16 cellular contexts compared by ENCODE assay signal in genomic region chr4:143714290-143714625, GRCh38. TPM values are rescaled to one million over a fixed set of nuclear protein-coding genes. Genes with fewer than 3 reads are reported as not detected.
A peak's percentile ranks its signal among the peaks of the same experiment; 100 is the strongest.
DNase-seq lines count a peak whose midpoint lies in the region; ATAC-seq and TF ChIP-seq lines count a peak whose summit lies in the region.
"Had no signal": no experiment of that assay in that cellular context is flagged by ENCODE, and none has a peak within 500 bp of the region (broad histone marks: within the 10 kb centered on the region; RNA-seq: fewer than 3 reads in every experiment).

No MANE protein-coding gene starts in this region.

- no peak overlapping the region for H3K4me3 Mint-ChIP-seq in glutamatergic neuron (ENCODE audit: unreplicated experiment)
- H3K4me3 Mint-ChIP-seq: CD4-positive, alpha-beta memory T cell had no signal

- peak overlapping the region; percentile 61 for H3K27ac ChIP-seq in HUES64 (ENCODE audit: low read depth, low read length)
- H3K27ac ChIP-seq in tibial nerve, result no peak overlapping the region
- H3K27ac ChIP-seq: A549, C4-2B had no signal

- H3K27me3 ChIP-seq in HAP-1 (ENCODE audit: low read depth) (no peaks in the 10 kb centered on the region), HUES64 (ENCODE audit: insufficient read depth, low read length) (no peaks in the 10 kb centered on the region), tibial nerve (no peaks in the 10 kb centered on the region)
- H3K27me3 ChIP-seq: BE2C had no signal

- DNase-seq in HAP-1 (ENCODE audit: low spot score in 2 of 2), result peak; percentile 33 to 83
- DNase-seq in glutamatergic neuron, result no peak
- DNase-seq in germinal center (ENCODE audit: low spot score), result no peak
- DNase-seq in tibial nerve (ENCODE audit: low spot score in 2 of 2), result no peak
- DNase-seq: BE2C; CD4-positive, alpha-beta memory T cell; DMS153; DMS79 treated with DMSO at 0.1 percent for 48 hours; EL had no signal

- peak overlapping the region; percentile 45 for H3K27ac Mint-ChIP-seq in glutamatergic neuron (ENCODE audit: unreplicated experiment)
- H3K27ac Mint-ChIP-seq: CD4-positive, alpha-beta memory T cell had no signal

- in situ Hi-C loops in HAP-1 (cut with MboI; ENCODE audit: low sequenced_read_pairs), result no loop called here

- peaks cover 10% of the 10 kb centered on the region for H3K9me3 Mint-ChIP-seq in glutamatergic neuron (ENCODE audit: unreplicated experiment)

- peaks cover 27% of the 10 kb centered on the region for H3K4me1 Mint-ChIP-seq in glutamatergic neuron (ENCODE audit: low read depth, unreplicated experiment)
- H3K4me1 Mint-ChIP-seq: CD4-positive, alpha-beta memory T cell had no signal

- H3K4me3 ChIP-seq in HAP-1, result no peak overlapping the region
- peak overlapping the region; percentile 25; the same call in 1 of the 2 replicates for H3K4me3 ChIP-seq in HUES64 (ENCODE audit: low read length)
- no peak overlapping the region for H3K4me3 ChIP-seq in tibial nerve
- H3K4me3 ChIP-seq: A549 had no signal

- no peaks in the 10 kb centered on the region for H3K36me3 Mint-ChIP-seq in glutamatergic neuron (ENCODE audit: unreplicated experiment)
- H3K36me3 Mint-ChIP-seq: CD4-positive, alpha-beta memory T cell had no signal

- no peaks in the 10 kb centered on the region for H3K9me3 ChIP-seq in HAP-1
- no peaks in the 10 kb centered on the region for H3K9me3 ChIP-seq in HUES64 (ENCODE audit: insufficient read depth, low read depth, low read length)
- no peaks in the 10 kb centered on the region for H3K9me3 ChIP-seq in tibial nerve
- H3K9me3 ChIP-seq: A549, BE2C had no signal

- H3K36me3 ChIP-seq in HAP-1 (replicated peaks), result no peaks in the 10 kb centered on the region
- H3K36me3 ChIP-seq in HUES64 (ENCODE audit: insufficient read depth, low read length), result no peaks in the 10 kb centered on the region
- H3K36me3 ChIP-seq in tibial nerve, result no peaks in the 10 kb centered on the region
- H3K36me3 ChIP-seq: BE2C had no signal

- 0 out of 2 replicates have a peak overlapping the region, but pooled peaks have one; percentile 17 for H3K9ac ChIP-seq in HUES64 (ENCODE audit: low read depth, low read length)

- no peak for ATAC-seq in HG03095 (IDR thresholded peaks at IDR 0.05; ENCODE audit: unreplicated experiment)
- ATAC-seq: A549 had no signal

- H3K4me1 ChIP-seq in HAP-1 (peaks cover 29% of the 10 kb centered on the region), HUES64 (ENCODE audit: insufficient read depth, low read length) (peaks cover 37% of the 10 kb centered on the region), tibial nerve (no peaks in the 10 kb centered on the region)
- H3K4me1 ChIP-seq: A549, BE2C had no signal

- no peak for TF ChIP-seq EP300 in tibial nerve (IDR thresholded peaks at IDR 0.05)

- peaks cover 9% of the 10 kb centered on the region for H3K27me3 Mint-ChIP-seq in glutamatergic neuron (ENCODE audit: unreplicated experiment)
- H3K27me3 Mint-ChIP-seq: CD4-positive, alpha-beta memory T cell had no signal

- no peak for TF ChIP-seq POLR2A in tibial nerve (IDR thresholded peaks at IDR 0.05)

- TF ChIP-seq CTCF in glutamatergic neuron (IDR thresholded peaks at IDR 0.05; ENCODE audit: partially characterized antibody, unreplicated experiment) (no peak), tibial nerve (IDR thresholded peaks at IDR 0.05) (no peak)

RNA-seq across cellular contexts. Expression of gene FREM3, which starts 13.8 kb away (rescaled TPM):
- 0.05 TPM for polyA plus RNA-seq in HUES64 (2013, experiment 1 of 2)
- polyA plus RNA-seq in HUES64 (2013, experiment 2 of 2), result not detected
- total RNA-seq in glutamatergic neuron (ENCODE audit: unreplicated experiment) (not detected), tibial nerve (not detected)
- total RNA-seq: CD4-positive, alpha-beta memory T cell; H4; HT-29 had no signal
- polyA plus RNA-seq: A549; AG04450; CD4-positive, alpha-beta memory T cell had no signal

Comparison
In these comparisons a context has a peak if more than half of its experiments do, and no peak if none do; other contexts are left out.
1. DNase-seq: peak in HAP-1 (2 of 2); none in glutamatergic neuron (single experiment), germinal center (single experiment) and tibial nerve (0 of 2).